25 cellular contexts compared by ENCODE assay signal in genomic region chr17:65930140-65930715, GRCh38.
DNase-seq lines count a peak whose midpoint lies in the region; ATAC-seq and TF ChIP-seq lines count a peak whose summit lies in the region.
"Had no signal": no experiment of that assay in that cellular context is flagged by ENCODE, and none has a peak within 500 bp of the region (broad histone marks: within the 10 kb centered on the region; RNA-seq: fewer than 3 reads in every experiment).

No MANE protein-coding gene starts in this region.

- H3K27me3 Mint-ChIP-seq in activated naive CD8-positive, alpha-beta T cell treated with anti-CD3 and anti-CD28 coated beads, Interleukin-2, amount 50 U/mL, for 24 hours: peaks cover 2% of the 10 kb centered on the region
- H3K27me3 Mint-ChIP-seq in T-cell: peaks cover 3 to 10% of the 10 kb centered on the region in 2 donors
- H3K27me3 Mint-ChIP-seq: B cell had no signal

- H3K4me1 ChIP-seq in SK-N-SH (ENCODE audit: control insufficient read depth in 1 of 2, insufficient read depth in 2 of 2, low read depth in 1 of 2, low read length in 1 of 2): no peaks in the 10 kb centered on the region; a peak in 1 of 4 replicates

- ATAC-seq in SK-N-SH treated with all-trans-retinoic acid at 6 μM for 48 hours (peak; percentile 36; the same call in 1 of the 3 replicates), GM18502 (IDR thresholded peaks at IDR 0.05; ENCODE audit: poor library complexity, unreplicated experiment) (no peak), T-cell (replicated peaks in 1 of 4) (no peak)
- ATAC-seq in activated naive CD8-positive, alpha-beta T cell treated with anti-CD3 and anti-CD28 coated beads, Interleukin-2, amount 50 U/mL, for 24 hours: no peak
- ATAC-seq: GM12878 had no signal

- H3K36me3 ChIP-seq in SK-N-SH (replicated peaks in 1 of 2; ENCODE audit: control insufficient read depth in 1 of 2, insufficient read depth in 2 of 2, low read length in 1 of 2): no peaks in the 10 kb centered on the region

- H3K27me3 ChIP-seq in SK-N-SH (ENCODE audit: insufficient read depth): no peaks in the 10 kb centered on the region

- CTCF ChIA-PET in SK-N-SH (lab: Yijun Ruan, JAX): interaction anchor here (0.8 to 1.6 kb wide), 2 partner anchors 10 to 12 kb away, joined by 3 read pairs; no protein-coding TSS in a partner anchor
- CTCF ChIA-PET in T-cell (lab: Charles Lee): interaction anchor here in 1 of 2 donors (0.5 kb wide), 1 partner anchor 829 kb away, joined by 3 read pairs; no protein-coding TSS in a partner anchor

- no peaks in the 10 kb centered on the region for H3K4me1 Mint-ChIP-seq in activated naive CD8-positive, alpha-beta T cell treated with anti-CD3 and anti-CD28 coated beads, Interleukin-2, amount 50 U/mL, for 24 hours
- H3K4me1 Mint-ChIP-seq in T-cell: no peaks in the 10 kb centered on the region
- H3K4me1 Mint-ChIP-seq: CD14-positive monocyte had no signal

- H3K9me2 ChIP-seq in SK-N-SH: no peaks in the 10 kb centered on the region

- no peaks in the 10 kb centered on the region for H3K79me2 ChIP-seq in SK-N-SH (ENCODE audit: insufficient read depth)

- H3K27ac Mint-ChIP-seq in activated naive CD8-positive, alpha-beta T cell treated with anti-CD3 and anti-CD28 coated beads, Interleukin-2, amount 50 U/mL, for 24 hours: no peak overlapping the region
- H3K27ac Mint-ChIP-seq in T-cell: no peak overlapping the region
- H3K27ac Mint-ChIP-seq: B cell, CD14-positive monocyte had no signal

- WGBS in SK-N-SH (ENCODE audit: low lambda C conversion rate): 71% methylated on average over 2 of the region's 2 CpGs

- H3K4me3 ChIP-seq in SK-N-SH (ENCODE audit: low read depth in 2 of 2, low read length in 1 of 2): no peak overlapping the region
- H3K4me3 ChIP-seq: GM12878, PC-9 had no signal

- no peaks in the 10 kb centered on the region for H4K20me1 ChIP-seq in SK-N-SH (ENCODE audit: insufficient read depth)

- H3K4me3 Mint-ChIP-seq in activated naive CD8-positive, alpha-beta T cell treated with anti-CD3 and anti-CD28 coated beads, Interleukin-2, amount 50 U/mL, for 24 hours: no peak overlapping the region
- H3K4me3 Mint-ChIP-seq in T-cell: no peak overlapping the region
- H3K4me3 Mint-ChIP-seq: B cell, CD14-positive monocyte had no signal

- no peak for TF ChIP-seq EP300 in SK-N-SH (IDR thresholded peaks at IDR 0.05; ENCODE audit: borderline replicate concordance in 1 of 2, low read depth in 1 of 2, low read length in 1 of 2)

- H3K9me3 ChIP-seq in SK-N-SH: peaks cover 9% of the 10 kb centered on the region

- TF ChIP-seq CTCF in SK-N-SH (IDR thresholded peaks at IDR 0.05): no peak

- no peak overlapping the region for H2AFZ ChIP-seq in SK-N-SH (ENCODE audit: low read depth)
- H2AFZ ChIP-seq: PC-9 had no signal

- POLR2A ChIA-PET in SK-N-SH (lab: Yijun Ruan, JAX): no interaction called here
- POLR2A ChIA-PET in T-cell (lab: Charles Lee): no interaction called here

- no peak overlapping the region for H3K4me2 ChIP-seq in SK-N-SH
- H3K4me2 ChIP-seq: PC-9 had no signal

- H3K27ac ChIP-seq in SK-N-SH (ENCODE audit: low read depth in 2 of 2, low read length in 1 of 2): no peak overlapping the region
- H3K27ac ChIP-seq: 22Rv1, PC-9 had no signal

- in situ Hi-C loops in SK-MEL-5 (cut with HindIII; ENCODE audit: low pct_unique_long_range_greater_than_20kb, low sequenced_read_pairs): no loop called here

- H3K9ac ChIP-seq in SK-N-SH: no peak overlapping the region

- peaks cover 21% of the 10 kb centered on the region for H3K9me3 Mint-ChIP-seq in activated naive CD8-positive, alpha-beta T cell treated with anti-CD3 and anti-CD28 coated beads, Interleukin-2, amount 50 U/mL, for 24 hours
- H3K9me3 Mint-ChIP-seq in T-cell: peaks cover 12 to 16% (median 12%) of the 10 kb centered on the region in 3 donors

- no peaks in the 10 kb centered on the region for H3F3A ChIP-seq in SK-N-SH (replicated peaks; ENCODE audit: insufficient read depth)

- H3K36me3 Mint-ChIP-seq in activated naive CD8-positive, alpha-beta T cell treated with anti-CD3 and anti-CD28 coated beads, Interleukin-2, amount 50 U/mL, for 24 hours (ENCODE audit: low read depth): peaks cover 5% of the 10 kb centered on the region
- H3K36me3 Mint-ChIP-seq in T-cell: peaks cover 19% of the 10 kb centered on the region
- H3K36me3 Mint-ChIP-seq: CD14-positive monocyte had no signal

- no peak for TF ChIP-seq RAD21 in SK-N-SH (IDR thresholded peaks at IDR 0.05; ENCODE audit: low read length)

- DNase-seq in SK-N-SH (no peak), SK-MEL-5 (ENCODE audit: low read depth, low spot score) (peak; percentile 53), foreskin melanocyte (peak; percentile 77), NCI-H187 treated with DMSO at 0.1 percent for 48 hours (lab: John Stamatoyannopoulos, UW) (no peak), T-cell (no peak)
- no peak for DNase-seq in activated naive CD8-positive, alpha-beta T cell treated with anti-CD3 and anti-CD28 coated beads, Interleukin-2, amount 50 U/mL, for 24 hours
- DNase-seq: ACHN, DMS53, KBM-7, MM.1S, NCI-H1048, NCI-H1436, NCI-H1930, NCI-H510A, NCI-H748 treated with DMSO at 0.1 percent for 48 hours, PC-9, RPMI8226, SHP77, T-helper 1 cell had no signal

TF ChIP-seq in SK-N-SH treated with all-trans-retinoic acid at 6 μM for 48 hours, 23 proteins besides CTCF, POLR2A, EP300 and RAD21 (continues in another document):
- TF ChIP-seq ZNF8 (CRISPR knock-in tag; IDR thresholded peaks at IDR 0.05) (no peak), ZFP30 (CRISPR knock-in tag; IDR thresholded peaks at IDR 0.05) (no peak), TCF4 (CRISPR knock-in tag; IDR thresholded peaks at IDR 0.05; ENCODE audit: borderline replicate concordance) (no peak), ZNF565 (CRISPR knock-in tag; conservative IDR thresholded peaks at IDR 0.05; ENCODE audit: low read depth) (no peak), ARNTL (CRISPR knock-in tag; IDR thresholded peaks at IDR 0.05; ENCODE audit: borderline replicate concordance, low read depth) (no peak), GLIS3 (CRISPR knock-in tag; IDR thresholded peaks at IDR 0.05) (no peak), ZNF70 (CRISPR knock-in tag; IDR thresholded peaks at IDR 0.05) (no peak), PATZ1 (CRISPR knock-in tag; IDR thresholded peaks at IDR 0.05; ENCODE audit: borderline replicate concordance) (no peak), ZC3H10 (CRISPR knock-in tag; IDR thresholded peaks at IDR 0.05) (no peak)

TF ChIP-seq in SK-N-SH, 30 proteins besides CTCF, POLR2A, EP300 and RAD21:
- TF ChIP-seq FOXJ3 (CRISPR knock-in tag; IDR thresholded peaks at IDR 0.05): no peak
- TF ChIP-seq MXI1 (IDR thresholded peaks at IDR 0.05; ENCODE audit: low read depth, low read length): no peak
- TF ChIP-seq EZH2phosphoT487 (IDR thresholded peaks at IDR 0.05; ENCODE audit: borderline replicate concordance, low read depth): no peak
- TF ChIP-seq FOSL2 (IDR thresholded peaks at IDR 0.05; ENCODE audit: borderline replicate concordance, low read depth): no peak
- no peak for TF ChIP-seq JUND (IDR thresholded peaks at IDR 0.05)
- no peak for TF ChIP-seq POLR2AphosphoS5 (IDR thresholded peaks at IDR 0.05; ENCODE audit: low read depth, low read length)
- no peak for TF ChIP-seq YY1 (IDR thresholded peaks at IDR 0.05; ENCODE audit: low read depth)
- TF ChIP-seq TAF1 (IDR thresholded peaks at IDR 0.05; ENCODE audit: borderline replicate concordance, low read depth, low read length): no peak
- no peak for TF ChIP-seq USF2 (IDR thresholded peaks at IDR 0.05; ENCODE audit: borderline replicate concordance, low read depth, low read length)
- TF ChIP-seq PBX3 (IDR thresholded peaks at IDR 0.05): no peak
- TF ChIP-seq USF1 (IDR thresholded peaks at IDR 0.05; ENCODE audit: borderline replicate concordance, low read depth): no peak
- TF ChIP-seq ZBTB33 (IDR thresholded peaks at IDR 0.05; ENCODE audit: borderline replicate concordance, low read depth): no peak
- TF ChIP-seq SMC3 (IDR thresholded peaks at IDR 0.05; ENCODE audit: low read depth, low read length): no peak
- TF ChIP-seq RFX5 (IDR thresholded peaks at IDR 0.05; ENCODE audit: low read length): no peak
- no peak for TF ChIP-seq ELF1 (IDR thresholded peaks at IDR 0.05)

Comparison
In these comparisons a context has a peak if more than half of its experiments do, and no peak if none do; other contexts are left out.
1. DNase-seq: peak in SK-MEL-5 (single experiment) and foreskin melanocyte (single experiment); none in SK-N-SH (single experiment), NCI-H187 treated with DMSO at 0.1 percent for 48 hours (single experiment), activated naive CD8-positive, alpha-beta T cell treated with anti-CD3 and anti-CD28 coated beads, Interleukin-2, amount 50 U/mL, for 24 hours (single experiment) and T-cell (0 of 34).